24 cellular contexts compared by ENCODE assay signal in the genomic region with DNA sequence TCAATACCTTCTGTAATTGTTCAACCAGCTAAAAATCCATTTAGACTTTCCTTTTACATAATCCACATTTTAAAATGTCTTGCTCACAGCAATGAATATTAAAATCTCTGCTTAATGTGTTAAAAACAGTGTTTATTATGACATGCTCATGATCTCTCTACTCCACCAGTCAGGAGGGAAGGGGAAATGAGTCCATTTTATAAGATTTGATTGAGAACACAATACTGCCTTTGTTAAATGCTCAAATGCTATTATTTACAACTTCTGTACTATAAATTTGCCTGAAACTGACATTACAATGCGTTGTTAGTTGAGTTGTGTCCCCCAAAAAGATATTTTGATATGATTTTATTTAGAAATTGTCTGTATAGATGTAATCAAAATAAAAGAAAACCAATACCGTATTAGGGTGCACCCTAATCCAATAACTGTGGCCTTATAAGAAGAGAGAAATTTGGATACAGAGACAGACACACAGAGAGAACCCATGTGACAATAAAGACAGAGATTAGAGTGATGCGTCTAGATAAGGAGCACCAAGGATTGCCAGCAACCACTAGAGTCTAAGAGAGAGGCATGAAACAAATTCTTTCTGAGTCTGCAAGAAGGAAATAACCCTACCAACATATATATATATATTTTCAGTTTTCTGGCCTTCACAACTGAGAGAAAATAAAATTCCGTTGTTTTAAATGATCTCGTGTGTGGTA. TPM values are rescaled to one million over a fixed set of nuclear protein-coding genes. Genes with fewer than 3 reads are reported as not detected.
DNase-seq lines count a peak whose midpoint lies in the region; ATAC-seq, FAIRE-seq and TF ChIP-seq lines count a peak whose summit lies in the region.
"Had no signal": no experiment of that assay in that cellular context is flagged by ENCODE, and none has a peak within 500 bp of the region (broad histone marks: within the 10 kb centered on the region; RNA-seq: fewer than 3 reads in every experiment).

No MANE protein-coding gene starts in this region.

- TF ChIP-seq POLR2A in right lobe of liver (IDR thresholded peaks at IDR 0.05) (no peak), HepG2 (IDR thresholded peaks at IDR 0.05; ENCODE audit: insufficient read depth in 1 of 2, low read depth in 2 of 2, low read length in 2 of 2) (no peak), tibial nerve (IDR thresholded peaks at IDR 0.05) (no peak)

- H3K79me2 ChIP-seq in HepG2 (ENCODE audit: insufficient read depth, low read length): no peaks in the 10 kb centered on the region

- H3K27me3 ChIP-seq in right lobe of liver: no peaks in the 10 kb centered on the region
- no peaks in the 10 kb centered on the region; a peak in 1 of 5 replicates for H3K27me3 ChIP-seq in HepG2 (ENCODE audit: control insufficient read depth in 1 of 2, insufficient read depth in 2 of 2, low read length in 2 of 2)
- no peaks in the 10 kb centered on the region for H3K27me3 ChIP-seq in tibial nerve
- H3K27me3 ChIP-seq: BE2C; BLaER1 treated with 17β-estradiol and CSF1 and Interleukin-3, amounts not matched to agents 10 nM and 100 nM had no signal

- TF ChIP-seq EP300 in HepG2 (IDR thresholded peaks at IDR 0.05; ENCODE audit: low read depth in 2 of 2, low read length in 2 of 2): no peak
- no peak for TF ChIP-seq EP300 in HepG2 (CRISPR knock-in tag; IDR thresholded peaks at IDR 0.05; ENCODE audit: borderline replicate concordance)
- no peak for TF ChIP-seq EP300 in tibial nerve (IDR thresholded peaks at IDR 0.05)

- H3K27ac ChIP-seq in right lobe of liver: no peak overlapping the region
- H3K27ac ChIP-seq in HepG2 (ENCODE audit: extremely low read length, insufficient read depth, low read length): no peak overlapping the region
- peak overlapping the region; percentile 21 to 67 (median 38) for H3K27ac ChIP-seq in tibial nerve
- H3K27ac ChIP-seq: A549; BLaER1 treated with 17β-estradiol and CSF1 and Interleukin-3, amounts not matched to agents 10 nM and 100 nM had no signal

- no TSS peak for BruUV-seq in HepG2 (replicated peaks; lab: Mats Ljungman, UMichigan)

- no peak for TF ChIP-seq CTCF in right lobe of liver (IDR thresholded peaks at IDR 0.05)
- TF ChIP-seq CTCF in HepG2 (CRISPR knock-in tag; IDR thresholded peaks at IDR 0.05): no peak
- TF ChIP-seq CTCF in tibial nerve (IDR thresholded peaks at IDR 0.05): no peak

- H3K36me3 ChIP-seq in right lobe of liver (no peaks in the 10 kb centered on the region), HepG2 (replicated peaks in 1 of 2; ENCODE audit: control insufficient read depth in 1 of 2, insufficient read depth in 2 of 2, low read length in 2 of 2) (no peaks in the 10 kb centered on the region), tibial nerve (no peaks in the 10 kb centered on the region)
- H3K36me3 ChIP-seq: BE2C; BLaER1 treated with 17β-estradiol and CSF1 and Interleukin-3, amounts not matched to agents 10 nM and 100 nM had no signal

- intact Hi-C loops in right lobe of liver (cut with DNase I) (no loop called here), HepG2 (cut with micrococcal nuclease; ENCODE audit: unreplicated experiment) (no loop called here)

- no peak for FAIRE-seq in HepG2 (lab: Jason Lieb, UNC)
- FAIRE-seq: A549, GM12878, GM18507 had no signal

- in situ Hi-C loops in HepG2 (cut with HindIII; ENCODE audit: extremely low pct_ligation_motif_present, low pct_unique_long_range_greater_than_20kb): no loop called here

- H3K4me3 ChIP-seq in right lobe of liver: no peak overlapping the region
- no peak overlapping the region for H3K4me3 ChIP-seq in HepG2 (replicated peaks in 1 of 3; ENCODE audit: insufficient read depth in 1 of 3, low read depth in 2 of 3, low read length in 3 of 3)
- no peak overlapping the region for H3K4me3 ChIP-seq in tibial nerve
- H3K4me3 ChIP-seq: A549; BLaER1 treated with 17β-estradiol and CSF1 and Interleukin-3, amounts not matched to agents 10 nM and 100 nM; GM12878; GM23338 had no signal

- peak; percentile 61 to 67 (median 62) for ATAC-seq in right lobe of liver
- ATAC-seq in HepG2: no peak
- ATAC-seq: A549, GM12878, GM23338 had no signal

- H3K9me3 ChIP-seq in right lobe of liver: no peaks in the 10 kb centered on the region
- H3K9me3 ChIP-seq in HepG2 (ENCODE audit: low read length): no peaks in the 10 kb centered on the region
- no peaks in the 10 kb centered on the region for H3K9me3 ChIP-seq in tibial nerve
- H3K9me3 ChIP-seq: A549; BE2C; BLaER1 treated with 17β-estradiol and CSF1 and Interleukin-3, amounts not matched to agents 10 nM and 100 nM had no signal

- H3K9ac ChIP-seq in HepG2 (ENCODE audit: insufficient read depth, low read depth, low read length): no peak overlapping the region
- H3K9ac ChIP-seq: BLaER1 treated with 17β-estradiol and CSF1 and Interleukin-3, amounts not matched to agents 10 nM and 100 nM had no signal

- CTCF ChIA-PET in HepG2 (lab: Yijun Ruan, JAX; ENCODE audit: low intra/inter-chr PET ratio, low total read pairs): no interaction called here

- no peaks in the 10 kb centered on the region; the same call in 1 of the 2 replicates for H4K20me1 ChIP-seq in HepG2 (ENCODE audit: insufficient read depth, low read length)
- H4K20me1 ChIP-seq: BLaER1 treated with 17β-estradiol and CSF1 and Interleukin-3, amounts not matched to agents 10 nM and 100 nM had no signal

- H2AFZ ChIP-seq in HepG2 (ENCODE audit: low read length): no peak overlapping the region
- H2AFZ ChIP-seq: GM23338 had no signal

- POLR2A ChIA-PET in HepG2 (lab: Yijun Ruan, JAX): no interaction called here

- DNase-seq in right lobe of liver (no peak), HepG2 (ENCODE audit: low spot score) (no peak), foreskin melanocyte (peak; percentile 53), tibial nerve (ENCODE audit: low spot score in 2 of 2) (no peak), cortex of kidney (lab: John Stamatoyannopoulos, UW) (no peak)
- DNase-seq in activated CD8-positive, alpha-beta memory T cell treated with anti-CD3 and anti-CD28 coated beads, Interleukin-2, amount 50 U/mL, for 4 hours: no peak
- DNase-seq: 8988T; ACHN; AML-193; BE2C; CD4-positive, alpha-beta T cell; CD8-positive, alpha-beta memory T cell; DMS 273 treated with DMSO at 0.1 percent for 48 hours; DMS79; EL; GDM1; H9; HFFc6 had no signal

- peaks cover 0 to 12% (median 4%) of the 10 kb centered on the region in 4 donors for H3K4me1 ChIP-seq in right lobe of liver
- H3K4me1 ChIP-seq in HepG2 (ENCODE audit: insufficient read depth, low read length): peaks cover 4% of the 10 kb centered on the region; the same call in 1 of the 2 replicates
- H3K4me1 ChIP-seq in tibial nerve: peaks cover 0 to 7% (median 0%) of the 10 kb centered on the region in 4 donors
- H3K4me1 ChIP-seq: A549; BE2C; BLaER1 treated with 17β-estradiol and CSF1 and Interleukin-3, amounts not matched to agents 10 nM and 100 nM had no signal

- TF ChIP-seq RAD21 in HepG2 (CRISPR knock-in tag; IDR thresholded peaks at IDR 0.05): no peak

- WGBS in right lobe of liver (ENCODE audit: insufficient coverage, low coverage, low lambda C conversion rate, missing lambda C conversion rate): 37% methylated on average over 5 of the region's 5 CpGs
- 4% methylated on average over 5 of the region's 5 CpGs for WGBS in HepG2 (ENCODE audit: low lambda C conversion rate)
- WGBS in tibial nerve, 2 donors: 42 to 61% methylated on average over 5 of the region's 5 CpGs

- no peak overlapping the region for H3K4me2 ChIP-seq in HepG2 (ENCODE audit: low read depth, low read length)
- H3K4me2 ChIP-seq: A549; BLaER1 treated with 17β-estradiol and CSF1 and Interleukin-3, amounts not matched to agents 10 nM and 100 nM; GM23338 had no signal

TF ChIP-seq in HepG2, 621 proteins besides CTCF, POLR2A, EP300 and RAD21 (continues in another document):
- TF ChIP-seq ZNF747 (CRISPR knock-in tag; IDR thresholded peaks at IDR 0.05; ENCODE audit: borderline replicate concordance) (no peak), DR1 (CRISPR knock-in tag; IDR thresholded peaks at IDR 0.05) (no peak), ZNF552 (CRISPR knock-in tag; IDR thresholded peaks at IDR 0.05; ENCODE audit: borderline replicate concordance) (no peak), ELF3 (CRISPR knock-in tag; IDR thresholded peaks at IDR 0.05) (no peak), MXD1 (CRISPR knock-in tag; IDR thresholded peaks at IDR 0.05) (no peak), JUND (CRISPR knock-in tag; IDR thresholded peaks at IDR 0.05) (no peak)

RNA-seq across cellular contexts. Expression of gene PLSCR4, which starts 9.1 kb away (rescaled TPM):
- total RNA-seq in right lobe of liver (10 to 100 TPM; 25.2 to 44.9 (median 42.4) TPM), HepG2 (2016; rRNA removed; fragmentation: Illumina TruSeq; extraction: Trizol) (1.5 and 1.8 TPM in 2 replicates), tibial nerve (100 to 1,000 TPM in 3 of 4 donors, 10 to 100 TPM in 1; 85.8 to 217 (median 128) TPM)
- total RNA-seq in HepG2 (2016; cell fraction: cytosol; rRNA removed; fragmentation: Illumina TruSeq; extraction: Trizol; ENCODE audit: low read depth): 0.44 and 1.0 TPM in 2 replicates
- 1.3 and 2.4 TPM in 2 replicates for total RNA-seq in HepG2 (2016; cell fraction: insoluble cytoplasmic fraction; rRNA removed; fragmentation: Illumina TruSeq; extraction: Trizol)
- total RNA-seq in HepG2 (2016; cell fraction: membrane; rRNA removed; fragmentation: Illumina TruSeq; extraction: Trizol): 0.59 and 0.68 TPM in 2 replicates
- total RNA-seq in HepG2 (2016; cell fraction: nucleus; rRNA removed; fragmentation: Illumina TruSeq; extraction: Trizol): 3.8 and 4.6 TPM in 2 replicates
- polyA plus RNA-seq in HepG2 (2011; rRNA removed): 59.0 and 67.3 TPM in 2 replicates
- polyA plus RNA-seq in HepG2 (2011; cell fraction: cytosol; rRNA removed): 27.4 and 44.1 TPM in 2 replicates
- 67.2 and 67.3 TPM in 2 replicates for polyA plus RNA-seq in HepG2 (2011; cell fraction: nucleus; rRNA removed)
- 39.1 and 43.5 TPM in 2 replicates for polyA plus RNA-seq in HepG2 (2012)
- polyA plus RNA-seq in HepG2 (2016; cell fraction: cytosol; fragmentation: Illumina TruSeq; extraction: Trizol; ENCODE audit: low read depth): 0.25 and 0.26 TPM in 2 replicates
- 1.4 and 2.2 TPM in 2 replicates for polyA plus RNA-seq in HepG2 (2016; cell fraction: insoluble cytoplasmic fraction; fragmentation: Illumina TruSeq; extraction: Trizol; ENCODE audit: low read depth)
- polyA plus RNA-seq in HepG2 (2016; cell fraction: membrane; fragmentation: Illumina TruSeq; extraction: Trizol; ENCODE audit: low read depth): 0.14 and 0.26 TPM in 2 replicates
- 3.5 and 3.6 TPM in 2 replicates for polyA plus RNA-seq in HepG2 (2016; cell fraction: nucleus; fragmentation: Illumina TruSeq; extraction: Trizol; ENCODE audit: insufficient read depth, low read depth)
- 9.6 and 70.2 TPM in 2 replicates for polyA minus RNA-seq in HepG2 (2011; rRNA and poly(A)+ RNA removed; ENCODE audit: low replicate concordance)
- 22.8 and 27.0 TPM in 2 replicates for polyA minus RNA-seq in HepG2 (2011; cell fraction: cytosol; rRNA and poly(A)+ RNA removed)
- polyA minus RNA-seq in HepG2 (2011; cell fraction: nucleus; rRNA and poly(A)+ RNA removed): 80.7 and 102 TPM in 2 replicates
- total RNA-seq: CD4-positive, alpha-beta T cell; CD8-positive, alpha-beta memory T cell; GM12878 had no signal
- polyA plus RNA-seq: CD14-positive monocyte; CD8-positive, alpha-beta memory T cell had no signal

Comparison
In these comparisons a context has a peak if more than half of its experiments do, and no peak if none do; other contexts are left out.
1. RNA of gene PLSCR4, which starts 9.1 kb away (total RNA-seq): 85.8 to 217 TPM in tibial nerve and 25.2 to 44.9 TPM in right lobe of liver; 0.44 to 4.6 TPM in HepG2; every median in the first group is over 4 times any median in the second.
2. H3K27ac ChIP-seq: peak in tibial nerve (4 of 4); none in right lobe of liver (0 of 3) and HepG2 (single experiment).